In the genomic region with DNA sequence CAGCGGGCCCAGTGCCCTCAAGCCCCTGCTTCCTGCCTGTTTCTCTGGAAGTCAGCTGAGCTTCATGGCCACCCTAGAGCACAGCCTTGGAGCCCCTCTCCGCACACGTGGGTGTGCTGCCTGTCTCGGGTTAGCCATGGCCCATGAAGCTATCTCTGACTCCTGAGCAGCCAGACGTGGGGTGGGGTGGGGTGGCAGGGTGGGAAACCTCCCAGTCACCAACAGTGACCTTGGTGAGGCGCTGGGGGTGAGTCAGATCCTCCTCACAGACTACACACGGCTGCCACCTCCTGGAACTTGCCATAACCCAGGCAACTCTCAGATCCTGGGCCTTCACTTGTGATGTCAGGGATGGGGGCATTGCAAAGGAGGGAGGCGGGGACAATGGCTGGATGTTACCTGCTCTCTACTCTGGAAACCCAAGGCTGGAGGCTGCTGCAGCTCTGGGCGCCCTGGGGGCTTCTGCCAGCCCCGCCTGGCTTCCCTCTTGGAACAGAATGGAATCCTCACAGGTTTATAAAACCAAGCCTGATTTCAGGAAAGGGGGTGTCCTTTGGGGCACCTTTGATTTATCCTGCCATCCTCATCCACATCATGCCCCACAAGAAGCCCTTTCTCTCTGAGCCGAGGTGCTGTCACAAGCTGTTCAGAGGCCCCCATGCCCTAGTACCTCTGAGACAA, we compare ENCODE assay signal across 10 cellular contexts.
DNase-seq lines count a peak whose midpoint lies in the region; ATAC-seq, FAIRE-seq and TF ChIP-seq lines count a peak whose summit lies in the region.
"Had no signal": no experiment of that assay in that cellular context is flagged by ENCODE, and none has a peak within 500 bp of the region (broad histone marks: within the 10 kb centered on the region; RNA-seq: fewer than 3 reads in every experiment).

No MANE protein-coding gene starts in this region.

- H3K79me2 ChIP-seq in HepG2 (ENCODE audit: insufficient read depth, low read length) = no peaks in the 10 kb centered on the region

- no peak for TF ChIP-seq RAD21 in HepG2 (CRISPR knock-in tag; IDR thresholded peaks at IDR 0.05)

- H3K4me3 ChIP-seq in bronchial epithelial cell (ENCODE audit: low read depth, low read length) (no peak overlapping the region), HepG2 (replicated peaks in 1 of 3; ENCODE audit: insufficient read depth in 1 of 3, low read depth in 2 of 3, low read length in 3 of 3) (no peak overlapping the region)

- intact Hi-C loops in activated naive CD4-positive, alpha-beta T cell treated with anti-CD3 and anti-CD28 coated beads for 36 hours (cut with micrococcal nuclease) = loop anchor here (1.0 kb wide), 1 partner anchor 393 kb away; no protein-coding TSS in a partner anchor
- intact Hi-C loops in HepG2 (cut with micrococcal nuclease; ENCODE audit: unreplicated experiment) = loop anchor here (1.0 kb wide), 1 partner anchor 393 kb away; no protein-coding TSS in a partner anchor

- no peaks in the 10 kb centered on the region for H3K9me3 ChIP-seq in HepG2 (ENCODE audit: low read length)

- DNase-seq in activated naive CD4-positive, alpha-beta T cell treated with anti-CD3 and anti-CD28 coated beads for 36 hours = peak; percentile 41
- no peak for DNase-seq in activated naive CD4-positive, alpha-beta T cell treated with Interleukin-2 at 50 U/mL for 16 hours
- peak; percentile 59 to 82 for DNase-seq in NCI-H526 (lab: John Stamatoyannopoulos, UW)
- peak; percentile 78 for DNase-seq in bronchial epithelial cell (ENCODE audit: low read depth)
- peak; percentile 57 for DNase-seq in HepG2 (ENCODE audit: low spot score)
- DNase-seq in CD1c-positive myeloid dendritic cell (ENCODE audit: extremely low spot score) = no peak
- no peak for DNase-seq in NCI-H187 (lab: John Stamatoyannopoulos, UW)

- no peak for TF ChIP-seq POLR2A in HepG2 (IDR thresholded peaks at IDR 0.05; ENCODE audit: insufficient read depth in 1 of 2, low read depth in 2 of 2, low read length in 2 of 2)

- peak; percentile 75 for TF ChIP-seq CTCF in bronchial epithelial cell (IDR thresholded peaks at IDR 0.05; ENCODE audit: insufficient read depth, low read length, severe bottlenecking)
- peak; percentile 63 for TF ChIP-seq CTCF in HepG2 (CRISPR knock-in tag; IDR thresholded peaks at IDR 0.05)

- H3K36me3 Mint-ChIP-seq in activated naive CD4-positive, alpha-beta T cell treated with anti-CD3 and anti-CD28 coated beads for 36 hours (ENCODE audit: low read depth) = no peaks in the 10 kb centered on the region
- H3K36me3 Mint-ChIP-seq: activated naive CD4-positive, alpha-beta T cell treated with anti-CD3 and anti-CD28 coated beads, Interleukin-2, amount 50 U/mL, for 24 hours had no signal

- H3K4me2 ChIP-seq in HepG2 (ENCODE audit: low read depth, low read length) = no peak overlapping the region

- FAIRE-seq in bronchial epithelial cell (lab: Jason Lieb, UNC) (no peak), HepG2 (lab: Jason Lieb, UNC) (no peak)
- FAIRE-seq: GM18507 had no signal

- H3K27ac Mint-ChIP-seq in activated naive CD4-positive, alpha-beta T cell treated with anti-CD3 and anti-CD28 coated beads for 36 hours = no peak overlapping the region
- H3K27ac Mint-ChIP-seq: activated naive CD4-positive, alpha-beta T cell treated with anti-CD3 and anti-CD28 coated beads, Interleukin-2, amount 50 U/mL, for 24 hours had no signal

- H3K27me3 ChIP-seq in bronchial epithelial cell (ENCODE audit: control insufficient read depth, insufficient read depth, low read length) = no peaks in the 10 kb centered on the region
- peaks cover 4 to 14% of the 10 kb centered on the region in 2 experiments; a peak in 4 of 5 replicates for H3K27me3 ChIP-seq in HepG2 (ENCODE audit: control insufficient read depth in 1 of 2, insufficient read depth in 2 of 2, low read length in 2 of 2)

- BruUV-seq in HepG2 (replicated peaks; lab: Mats Ljungman, UMichigan) = no TSS peak

- H3K9me3 Mint-ChIP-seq in activated naive CD4-positive, alpha-beta T cell treated with anti-CD3 and anti-CD28 coated beads for 36 hours = no peaks in the 10 kb centered on the region
- H3K9me3 Mint-ChIP-seq: activated naive CD4-positive, alpha-beta T cell treated with anti-CD3 and anti-CD28 coated beads, Interleukin-2, amount 50 U/mL, for 24 hours had no signal

- H3K27ac ChIP-seq in HepG2 (ENCODE audit: extremely low read length, insufficient read depth, low read length) = no peak overlapping the region

- WGBS in HepG2 (ENCODE audit: low lambda C conversion rate) = 50% methylated on average over 2 of the region's 11 CpGs

- no peaks in the 10 kb centered on the region for H3K4me1 Mint-ChIP-seq in activated naive CD4-positive, alpha-beta T cell treated with anti-CD3 and anti-CD28 coated beads for 36 hours (ENCODE audit: low read depth)
- H3K4me1 Mint-ChIP-seq: activated naive CD4-positive, alpha-beta T cell treated with anti-CD3 and anti-CD28 coated beads, Interleukin-2, amount 50 U/mL, for 24 hours had no signal

- H3K27me3 Mint-ChIP-seq in activated naive CD4-positive, alpha-beta T cell treated with anti-CD3 and anti-CD28 coated beads for 36 hours (ENCODE audit: low read depth) = peaks cover 11% of the 10 kb centered on the region

- in situ Hi-C loops in HepG2 (cut with HindIII; ENCODE audit: extremely low pct_ligation_motif_present, low pct_unique_long_range_greater_than_20kb) = loop anchor here (10.0 kb wide), 1 partner anchor 393 kb away; no protein-coding TSS in a partner anchor

- CTCF ChIA-PET in activated naive CD4-positive, alpha-beta T cell treated with anti-CD3 and anti-CD28 coated beads for 36 hours (lab: Charles Lee) = interaction anchor here (1.9 kb wide), 1 partner anchor 34 kb away, joined by 6 read pairs; no protein-coding TSS in a partner anchor
- CTCF ChIA-PET in HepG2 (lab: Yijun Ruan, JAX; ENCODE audit: low intra/inter-chr PET ratio, low total read pairs) = interaction anchor here (1.3 to 1.9 kb wide), 2 partner anchors 393 to 396 kb away, joined by 3 to 18 read pairs; no protein-coding TSS in a partner anchor

- POLR2A ChIA-PET in HepG2 (lab: Yijun Ruan, JAX) = no interaction called here

- H2AFZ ChIP-seq in HepG2 (ENCODE audit: low read length) = no peak overlapping the region

- H3K4me1 ChIP-seq in HepG2 (ENCODE audit: insufficient read depth, low read length) = no peaks in the 10 kb centered on the region

- no peak overlapping the region for H3K4me3 Mint-ChIP-seq in activated naive CD4-positive, alpha-beta T cell treated with anti-CD3 and anti-CD28 coated beads for 36 hours
- H3K4me3 Mint-ChIP-seq: activated naive CD4-positive, alpha-beta T cell treated with anti-CD3 and anti-CD28 coated beads, Interleukin-2, amount 50 U/mL, for 24 hours had no signal

- H3K9ac ChIP-seq in HepG2 (ENCODE audit: insufficient read depth, low read depth, low read length) = no peak overlapping the region

- TF ChIP-seq EP300 in HepG2 (IDR thresholded peaks at IDR 0.05; ENCODE audit: low read depth in 2 of 2, low read length in 2 of 2) = no peak
- no peak for TF ChIP-seq EP300 in HepG2 (CRISPR knock-in tag; IDR thresholded peaks at IDR 0.05; ENCODE audit: borderline replicate concordance)

- no peaks in the 10 kb centered on the region for H4K20me1 ChIP-seq in HepG2 (ENCODE audit: insufficient read depth, low read length)

- ATAC-seq in HepG2 (peak; percentile 94), HG03139 (IDR thresholded peaks at IDR 0.05; ENCODE audit: unreplicated experiment) (no peak)

- H3K36me3 ChIP-seq in bronchial epithelial cell (ENCODE audit: control insufficient read depth, insufficient read depth, low read length) (no peaks in the 10 kb centered on the region), HepG2 (replicated peaks in 1 of 2; ENCODE audit: control insufficient read depth in 1 of 2, insufficient read depth in 2 of 2, low read length in 2 of 2) (no peaks in the 10 kb centered on the region)

TF ChIP-seq in HepG2, 621 proteins besides CTCF, POLR2A, EP300 and RAD21 (continues in another document):
- TF ChIP-seq STAG1 (CRISPR knock-in tag; IDR thresholded peaks at IDR 0.05) (peak; percentile 61), SMC3 (IDR thresholded peaks at IDR 0.05; ENCODE audit: low read length) (peak; percentile 38; the same call in 1 of the 2 replicates)
- TF ChIP-seq, protein P1, sequence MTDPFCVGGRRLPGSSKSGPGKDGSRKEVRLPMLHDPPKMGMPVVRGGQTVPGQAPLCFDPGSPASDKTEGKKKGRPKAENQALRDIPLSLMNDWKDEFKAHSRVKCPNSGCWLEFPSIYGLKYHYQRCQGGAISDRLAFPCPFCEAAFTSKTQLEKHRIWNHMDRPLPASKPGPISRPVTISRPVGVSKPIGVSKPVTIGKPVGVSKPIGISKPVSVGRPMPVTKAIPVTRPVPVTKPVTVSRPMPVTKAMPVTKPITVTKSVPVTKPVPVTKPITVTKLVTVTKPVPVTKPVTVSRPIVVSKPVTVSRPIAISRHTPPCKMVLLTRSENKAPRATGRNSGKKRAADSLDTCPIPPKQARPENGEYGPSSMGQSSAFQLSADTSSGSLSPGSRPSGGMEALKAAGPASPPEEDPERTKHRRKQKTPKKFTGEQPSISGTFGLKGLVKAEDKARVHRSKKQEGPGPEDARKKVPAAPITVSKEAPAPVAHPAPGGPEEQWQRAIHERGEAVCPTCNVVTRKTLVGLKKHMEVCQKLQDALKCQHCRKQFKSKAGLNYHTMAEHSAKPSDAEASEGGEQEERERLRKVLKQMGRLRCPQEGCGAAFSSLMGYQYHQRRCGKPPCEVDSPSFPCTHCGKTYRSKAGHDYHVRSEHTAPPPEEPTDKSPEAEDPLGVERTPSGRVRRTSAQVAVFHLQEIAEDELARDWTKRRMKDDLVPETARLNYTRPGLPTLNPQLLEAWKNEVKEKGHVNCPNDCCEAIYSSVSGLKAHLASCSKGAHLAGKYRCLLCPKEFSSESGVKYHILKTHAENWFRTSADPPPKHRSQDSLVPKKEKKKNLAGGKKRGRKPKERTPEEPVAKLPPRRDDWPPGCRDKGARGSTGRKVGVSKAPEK (CRISPR knock-in tag; IDR thresholded peaks at IDR 0.05; ENCODE audit: borderline replicate concordance) = no peak

Comparison
In these comparisons a context has a peak if more than half of its experiments do, and no peak if none do; other contexts are left out.
1. DNase-seq: peak in activated naive CD4-positive, alpha-beta T cell treated with anti-CD3 and anti-CD28 coated beads for 36 hours (single experiment), NCI-H526 (2 of 2), bronchial epithelial cell (single experiment) and HepG2 (single experiment); none in activated naive CD4-positive, alpha-beta T cell treated with Interleukin-2 at 50 U/mL for 16 hours (single experiment), CD1c-positive myeloid dendritic cell (single experiment) and NCI-H187 (0 of 2).